Comparison of ENCODE assay signal across 15 cellular contexts in the genomic region with DNA sequence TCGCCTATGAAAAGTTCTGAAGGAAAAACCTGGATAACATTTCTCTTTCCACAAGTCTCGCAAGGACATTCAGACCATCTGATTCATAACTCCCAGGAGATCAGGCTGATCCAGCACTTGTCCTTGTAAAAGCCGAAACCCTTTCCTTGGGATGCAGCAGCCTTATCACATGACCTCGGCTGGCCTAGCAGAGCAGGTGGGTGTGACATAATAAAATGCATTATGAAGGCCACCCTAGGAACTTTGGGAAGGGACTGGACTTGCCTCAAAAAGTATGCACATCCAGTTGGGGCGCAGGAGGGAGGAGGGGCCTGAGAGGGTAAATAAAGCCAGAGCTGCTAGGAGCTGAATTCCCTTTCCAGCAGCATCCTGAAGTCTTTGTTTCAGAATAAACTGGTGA.
A peak's percentile ranks its signal among the peaks of the same experiment; 100 is the strongest.
DNase-seq lines count a peak whose midpoint lies in the region; TF ChIP-seq lines count a peak whose summit lies in the region.
"Had no signal": no experiment of that assay in that cellular context is flagged by ENCODE, and none has a peak within 500 bp of the region (broad histone marks: within the 10 kb centered on the region; RNA-seq: fewer than 3 reads in every experiment).

No MANE protein-coding gene starts in this region.

- intact Hi-C loops in tibial artery (cut with DNase I; ENCODE audit: low total_unique reads), result no loop called here

- DNase-seq in DMS 273 (lab: John Stamatoyannopoulos, UW; ENCODE audit: unreplicated experiment), result peak; percentile 21
- DNase-seq in DMS 273 treated with DMSO at 0.1 percent for 48 hours (lab: John Stamatoyannopoulos, UW), result no peak
- peak; percentile 33 for DNase-seq in choroid plexus epithelial cell (ENCODE audit: low read depth)
- DNase-seq in islet precursor cell, result peak; percentile 64
- DNase-seq in tibial artery, result peak in 1 of 2 donors; percentile 54
- no peak for DNase-seq in occipital lobe (lab: John Stamatoyannopoulos, UW)
- DNase-seq in NCI-H69 (lab: John Stamatoyannopoulos, UW), result no peak
- no peak for DNase-seq in activated CD4-positive, alpha-beta T cell treated with anti-CD3 and anti-CD28 coated beads, Interleukin-2, amount 50 U/mL, for 1 hour
- DNase-seq: activated CD4-positive, alpha-beta T cell treated with anti-CD3 and anti-CD28 coated beads for 4 hours; activated naive CD4-positive, alpha-beta T cell treated with anti-CD3 and anti-CD28 coated beads, Interleukin-2, amount 50 U/mL, for 16 hours; immature natural killer cell; NCI-H2171; SHP77 treated with DMSO at 0.1 percent for 48 hours had no signal

- peaks cover 0 to 58% (median 28%) of the 10 kb centered on the region in 4 donors for H3K4me1 ChIP-seq in tibial artery

- H3K27ac ChIP-seq in tibial artery, result peak overlapping the region; percentile 25 to 35
- H3K27ac ChIP-seq: 22Rv1, KMS-11 had no signal

- no peak for TF ChIP-seq CTCF in choroid plexus epithelial cell (conservative IDR thresholded peaks at IDR 0.05; ENCODE audit: low read depth, low read length)
- TF ChIP-seq CTCF in tibial artery (IDR thresholded peaks at IDR 0.05), result no peak

- H3K4me3 ChIP-seq in choroid plexus epithelial cell (ENCODE audit: low read depth, low read length) (no peak overlapping the region), tibial artery (no peak overlapping the region)

- H3K27me3 ChIP-seq in tibial artery, result no peaks in the 10 kb centered on the region

- no peaks in the 10 kb centered on the region for H3K36me3 ChIP-seq in tibial artery

- no peaks in the 10 kb centered on the region for H3K9me3 ChIP-seq in tibial artery

Comparison
In these comparisons a context has a peak if more than half of its experiments do, and no peak if none do; other contexts are left out.
1. DNase-seq: peak in DMS 273 (single experiment), choroid plexus epithelial cell (single experiment) and islet precursor cell (single experiment); none in DMS 273 treated with DMSO at 0.1 percent for 48 hours (single experiment), occipital lobe (single experiment), NCI-H69 (single experiment) and activated CD4-positive, alpha-beta T cell treated with anti-CD3 and anti-CD28 coated beads, Interleukin-2, amount 50 U/mL, for 1 hour (single experiment).